Comparison of ENCODE assay signal across 8 cellular contexts in genomic region chrX:46171457-46171856, GRCh38.
A peak's percentile ranks its signal among the peaks of the same experiment; 100 is the strongest.
DNase-seq lines count a peak whose midpoint lies in the region; ATAC-seq, FAIRE-seq and TF ChIP-seq lines count a peak whose summit lies in the region.
"Not testable (repeated sequence)": the region's sequence is repeated elsewhere in the genome, so short reads cannot be mapped to it uniquely, and the experiment has no call there.

No MANE protein-coding gene starts in this region.

- not testable (repeated sequence) for H3K36me3 ChIP-seq in Peyer's patch; HepG2 (replicated peaks in 1 of 2; ENCODE audit: control insufficient read depth in 1 of 2, insufficient read depth in 2 of 2, low read length in 2 of 2); right lobe of liver; small intestine (ENCODE audit: control insufficient read depth in 2 of 2, insufficient read depth in 2 of 2, low read length in 2 of 2)

- H3K9me3 ChIP-seq in Peyer's patch; HepG2 (ENCODE audit: low read length); right lobe of liver; small intestine (ENCODE audit: control insufficient read depth, low read depth): not testable (repeated sequence)

- H3K4me3 ChIP-seq in Peyer's patch; HepG2 (replicated peaks in 1 of 3; ENCODE audit: insufficient read depth in 1 of 3, low read depth in 2 of 3, low read length in 3 of 3); right lobe of liver; small intestine (ENCODE audit: low read depth in 1 of 2, low read length in 2 of 2): not testable (repeated sequence)

- TF ChIP-seq RAD21 in HepG2 (CRISPR knock-in tag; IDR thresholded peaks at IDR 0.05): not testable (repeated sequence)

- H3K4me1 ChIP-seq in Peyer's patch; right lobe of liver; small intestine (ENCODE audit: control insufficient read depth in 2 of 2, insufficient read depth in 1 of 2, low read depth in 1 of 2, low read length in 1 of 2): not testable (repeated sequence)
- H3K4me1 ChIP-seq in HepG2 (ENCODE audit: insufficient read depth, low read length): peaks cover 12% of the 10 kb centered on the region; the same call in 1 of the 2 replicates

- H3K79me2 ChIP-seq in HepG2 (ENCODE audit: insufficient read depth, low read length): not testable (repeated sequence)

- intact Hi-C loops in Right ventricle myocardium inferior (cut with DNase I); left colon (cut with DNase I, micrococcal nuclease); HepG2 (cut with micrococcal nuclease; ENCODE audit: unreplicated experiment); right lobe of liver (cut with DNase I): not testable (repeated sequence)

- BruUV-seq in HepG2 (replicated peaks; lab: Mats Ljungman, UMichigan): not testable (repeated sequence)

- DNase-seq in LoVo (ENCODE audit: low spot score) (peak; percentile 10), Peyer's patch (peak in 2 of 3 donors; percentile 48 to 55), Right ventricle myocardium inferior (ENCODE audit: missing footprints) (peak; percentile 45), HepG2 (ENCODE audit: low spot score) (peak; percentile 5), right lobe of liver (peak in 1 of 3 donors; percentile 37), small intestine (peak; percentile 67)
- DNase-seq in left colon; left lobe of liver (ENCODE audit: low spot score): not testable (repeated sequence)

- not testable (repeated sequence) for TF ChIP-seq EP300 in HepG2 (IDR thresholded peaks at IDR 0.05; ENCODE audit: low read depth in 2 of 2, low read length in 2 of 2); HepG2 (CRISPR knock-in tag; IDR thresholded peaks at IDR 0.05; ENCODE audit: borderline replicate concordance)

- FAIRE-seq in HepG2 (lab: Jason Lieb, UNC); small intestine (lab: Jason Lieb, UNC): not testable (repeated sequence)

- 100% methylated on average over 1 of the region's 4 CpGs for WGBS in HepG2 (ENCODE audit: low lambda C conversion rate)
- WGBS in right lobe of liver (ENCODE audit: insufficient coverage, low coverage, low lambda C conversion rate, missing lambda C conversion rate): 45% methylated on average over 4 of the region's 4 CpGs
- whole genome bisulfite sequencing in small intestine, 3 donors: 17 to 83% (median 47%) methylated on average over 3 to 4 of the region's 4 CpGs

- POLR2A ChIA-PET in HepG2 (lab: Yijun Ruan, JAX): not testable (repeated sequence)

- not testable (repeated sequence) for H4K20me1 ChIP-seq in HepG2 (ENCODE audit: insufficient read depth, low read length)

- H2AFZ ChIP-seq in HepG2 (ENCODE audit: low read length): not testable (repeated sequence)

- TF ChIP-seq CTCF in Peyer's patch (IDR thresholded peaks at IDR 0.05); HepG2 (CRISPR knock-in tag; IDR thresholded peaks at IDR 0.05); right lobe of liver (IDR thresholded peaks at IDR 0.05): not testable (repeated sequence)

- H3K27ac ChIP-seq in Peyer's patch; HepG2 (ENCODE audit: extremely low read length, insufficient read depth, low read length); right lobe of liver; small intestine (ENCODE audit: low read depth in 1 of 2, low read length in 1 of 2): not testable (repeated sequence)

- CTCF ChIA-PET in HepG2 (lab: Yijun Ruan, JAX; ENCODE audit: low intra/inter-chr PET ratio, low total read pairs): not testable (repeated sequence)

- in situ Hi-C loops in HepG2 (cut with HindIII; ENCODE audit: extremely low pct_ligation_motif_present, low pct_unique_long_range_greater_than_20kb): not testable (repeated sequence)

- not testable (repeated sequence) for H3K27me3 ChIP-seq in Peyer's patch; HepG2 (ENCODE audit: control insufficient read depth in 1 of 2, insufficient read depth in 2 of 2, low read length in 2 of 2); right lobe of liver; small intestine (ENCODE audit: control insufficient read depth in 2 of 2, insufficient read depth in 2 of 2, low read length in 2 of 2)

- not testable (repeated sequence) for H3K4me2 ChIP-seq in HepG2 (ENCODE audit: low read depth, low read length)

- H3K9ac ChIP-seq in HepG2 (ENCODE audit: insufficient read depth, low read depth, low read length): not testable (repeated sequence)

- TF ChIP-seq POLR2A in Peyer's patch (IDR thresholded peaks at IDR 0.05); HepG2 (IDR thresholded peaks at IDR 0.05; ENCODE audit: insufficient read depth in 1 of 2, low read depth in 2 of 2, low read length in 2 of 2); right lobe of liver (IDR thresholded peaks at IDR 0.05): not testable (repeated sequence)

- ATAC-seq in Right ventricle myocardium inferior: not testable (repeated sequence)
- ATAC-seq in left colon: peak; percentile 34
- peak; percentile 44 for ATAC-seq in left lobe of liver
- peak; percentile 56; the same call in 2 of the 3 replicates for ATAC-seq in HepG2
- peak in 3 of 4 donors; percentile 26 to 54 (median 51) for ATAC-seq in right lobe of liver

TF ChIP-seq in HepG2, 621 proteins besides CTCF, POLR2A, EP300 and RAD21:
- TF ChIP-seq ZNF644 (CRISPR knock-in tag; IDR thresholded peaks at IDR 0.05; ENCODE audit: low read depth) (peak; percentile 67; the same call in 1 of the 2 replicates), HOMEZ (CRISPR knock-in tag; IDR thresholded peaks at IDR 0.05; ENCODE audit: low read depth) (peak; percentile 45; the same call in 1 of the 2 replicates), HNF4G (IDR thresholded peaks at IDR 0.05; ENCODE audit: borderline replicate concordance, low read depth, low read length) (0 out of 2 replicates have a peak, but pooled peaks have one; percentile 12), HNF4A (CRISPR knock-in tag; IDR thresholded peaks at IDR 0.05) (peak; percentile 54), POGZ (CRISPR knock-in tag; IDR thresholded peaks at IDR 0.05) (peak; percentile 49; the same call in 1 of the 2 replicates), ZNF687 (CRISPR knock-in tag; IDR thresholded peaks at IDR 0.05) (peak; percentile 33), ZMYM4 (CRISPR knock-in tag; IDR thresholded peaks at IDR 0.05) (peak; percentile 35; the same call in 1 of the 2 replicates)
- not testable (repeated sequence) for TF ChIP-seq HNF4G (CRISPR knock-in tag; IDR thresholded peaks at IDR 0.05; ENCODE audit: borderline replicate concordance, low read depth)
TF ChIP-seq in HepG2: peak in this region for 7; not testable (repeated sequence) for 614.
